Comparison of ENCODE assay signal across 1 cellular context in the genomic region with DNA sequence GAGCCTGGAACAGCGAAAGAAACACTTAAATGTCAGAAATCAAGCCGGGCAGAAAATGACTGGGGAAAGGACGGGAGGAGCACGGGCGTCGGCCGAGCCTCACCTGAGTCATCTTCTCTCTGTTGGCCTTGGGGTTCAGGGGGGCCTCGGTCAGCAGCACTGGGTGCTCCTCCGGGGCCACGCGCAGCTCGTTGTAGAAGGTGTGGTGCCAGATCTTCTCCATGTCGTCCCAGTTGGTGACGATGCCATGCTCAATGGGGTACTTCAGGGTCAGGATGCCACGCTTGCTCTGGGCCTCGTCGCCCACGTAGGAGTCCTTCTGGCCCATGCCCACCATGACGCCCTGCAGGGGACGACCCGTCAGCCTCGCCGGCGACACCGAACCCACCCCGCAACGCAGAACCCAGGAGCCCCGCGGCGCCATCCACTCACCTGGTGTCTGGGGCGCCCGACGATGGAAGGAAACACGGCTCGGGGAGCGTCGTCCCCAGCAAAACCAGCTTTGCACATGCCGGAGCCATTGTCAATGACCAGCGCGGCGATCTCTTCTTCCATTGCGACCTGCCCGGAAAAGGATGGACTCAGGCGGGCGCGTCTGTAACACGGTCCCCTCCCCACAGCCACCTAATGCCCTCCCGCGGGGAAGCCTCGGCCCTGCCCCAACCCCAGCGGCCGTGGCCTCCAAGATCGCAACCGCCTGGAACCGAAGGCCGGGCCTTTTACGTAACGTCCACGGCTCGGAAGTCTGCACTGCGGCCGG.
TF ChIP-seq lines count a peak whose summit lies in the region.

No MANE protein-coding gene starts in this region.

TF ChIP-seq in K562, 482 proteins besides CTCF, POLR2A, EP300 and RAD21 (continued from another document and continues in another):
- TF ChIP-seq, protein P1, sequence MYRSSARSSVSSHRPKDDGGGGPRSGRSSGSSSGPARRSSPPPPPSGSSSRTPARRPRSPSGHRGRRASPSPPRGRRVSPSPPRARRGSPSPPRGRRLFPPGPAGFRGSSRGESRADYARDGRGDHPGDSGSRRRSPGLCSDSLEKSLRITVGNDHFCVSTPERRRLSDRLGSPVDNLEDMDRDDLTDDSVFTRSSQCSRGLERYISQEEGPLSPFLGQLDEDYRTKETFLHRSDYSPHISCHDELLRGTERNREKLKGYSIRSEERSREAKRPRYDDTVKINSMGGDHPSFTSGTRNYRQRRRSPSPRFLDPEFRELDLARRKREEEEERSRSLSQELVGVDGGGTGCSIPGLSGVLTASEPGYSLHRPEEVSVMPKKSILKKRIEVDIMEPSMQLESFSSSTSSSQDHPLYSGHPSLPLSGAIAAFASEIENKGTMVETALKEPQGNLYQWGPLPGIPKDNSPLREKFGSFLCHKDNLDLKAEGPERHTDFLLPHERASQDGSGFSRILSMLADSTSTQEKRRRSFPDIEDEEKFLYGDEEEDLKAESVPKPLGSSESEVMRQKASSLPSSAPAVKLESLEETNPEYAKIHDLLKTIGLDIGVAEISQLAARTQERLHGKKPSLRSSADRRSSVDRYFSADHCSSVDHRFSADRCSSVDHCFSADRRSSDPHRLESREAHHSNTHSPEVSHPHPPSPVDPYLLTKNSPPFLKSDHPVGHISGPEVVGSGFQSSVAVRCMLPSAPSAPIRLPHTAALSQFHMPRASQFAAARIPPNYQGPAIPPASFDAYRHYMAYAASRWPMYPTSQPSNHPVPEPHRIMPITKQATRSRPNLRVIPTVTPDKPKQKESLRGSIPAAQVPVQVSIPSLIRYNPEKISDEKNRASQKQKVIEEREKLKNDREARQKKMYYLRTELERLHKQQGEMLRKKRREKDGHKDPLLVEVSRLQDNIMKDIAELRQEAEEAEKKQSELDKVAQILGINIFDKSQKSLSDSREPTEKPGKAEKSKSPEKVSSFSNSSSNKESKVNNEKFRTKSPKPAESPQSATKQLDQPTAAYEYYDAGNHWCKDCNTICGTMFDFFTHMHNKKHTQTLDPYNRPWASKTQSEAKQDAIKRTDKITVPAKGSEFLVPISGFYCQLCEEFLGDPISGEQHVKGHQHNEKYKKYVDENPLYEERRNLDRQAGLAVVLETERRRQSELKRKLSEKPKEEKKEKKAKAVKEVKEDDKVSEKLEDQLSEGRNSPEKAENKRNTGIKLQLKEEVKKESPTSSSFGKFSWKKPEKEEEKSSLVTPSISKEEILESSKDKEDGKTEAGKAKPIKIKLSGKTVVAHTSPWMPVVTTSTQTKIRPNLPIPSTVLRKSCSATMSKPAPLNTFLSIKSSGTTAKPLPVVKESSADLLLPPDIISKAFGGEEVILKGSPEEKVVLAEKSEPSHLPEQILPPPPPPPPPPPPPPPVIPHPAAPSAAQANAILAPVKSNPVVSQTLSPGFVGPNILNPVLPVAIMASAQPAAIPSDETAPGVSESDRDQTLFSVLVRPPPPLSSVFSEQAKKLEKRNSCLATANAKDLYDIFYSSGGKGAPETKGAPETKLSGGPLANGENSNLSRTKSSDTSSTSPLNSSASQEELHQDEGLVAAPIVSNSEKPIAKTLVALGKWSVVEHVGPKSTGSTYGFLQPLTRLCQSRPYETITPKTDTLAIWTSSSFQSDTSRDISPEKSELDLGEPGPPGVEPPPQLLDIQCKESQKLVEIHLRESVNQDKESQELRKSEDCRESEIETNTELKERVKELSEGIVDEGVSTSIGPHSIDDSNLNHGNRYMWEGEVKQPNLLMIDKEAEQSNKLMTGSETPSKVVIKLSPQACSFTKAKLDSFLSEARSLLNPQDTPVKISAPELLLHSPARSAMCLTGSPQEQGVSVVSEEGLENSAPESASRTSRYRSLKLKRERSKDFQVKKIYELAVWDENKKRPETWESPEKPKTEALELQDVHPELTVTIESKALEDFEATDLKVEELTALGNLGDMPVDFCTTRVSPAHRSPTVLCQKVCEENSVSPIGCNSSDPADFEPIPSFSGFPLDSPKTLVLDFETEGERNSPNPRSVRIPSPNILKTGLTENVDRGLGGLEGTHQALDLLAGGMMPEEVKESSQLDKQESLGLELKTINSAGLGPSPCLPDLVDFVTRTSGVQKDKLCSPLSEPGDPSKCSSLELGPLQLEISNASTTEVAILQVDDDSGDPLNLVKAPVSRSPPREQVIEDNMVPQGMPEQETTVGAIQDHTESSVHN (IDR thresholded peaks at IDR 0.05; ENCODE audit: borderline replicate concordance in 1 of 2, low read depth in 1 of 2): no peak
- no peak for TF ChIP-seq FOXA1 (IDR thresholded peaks at IDR 0.05; ENCODE audit: borderline replicate concordance)
- TF ChIP-seq, protein P2, sequence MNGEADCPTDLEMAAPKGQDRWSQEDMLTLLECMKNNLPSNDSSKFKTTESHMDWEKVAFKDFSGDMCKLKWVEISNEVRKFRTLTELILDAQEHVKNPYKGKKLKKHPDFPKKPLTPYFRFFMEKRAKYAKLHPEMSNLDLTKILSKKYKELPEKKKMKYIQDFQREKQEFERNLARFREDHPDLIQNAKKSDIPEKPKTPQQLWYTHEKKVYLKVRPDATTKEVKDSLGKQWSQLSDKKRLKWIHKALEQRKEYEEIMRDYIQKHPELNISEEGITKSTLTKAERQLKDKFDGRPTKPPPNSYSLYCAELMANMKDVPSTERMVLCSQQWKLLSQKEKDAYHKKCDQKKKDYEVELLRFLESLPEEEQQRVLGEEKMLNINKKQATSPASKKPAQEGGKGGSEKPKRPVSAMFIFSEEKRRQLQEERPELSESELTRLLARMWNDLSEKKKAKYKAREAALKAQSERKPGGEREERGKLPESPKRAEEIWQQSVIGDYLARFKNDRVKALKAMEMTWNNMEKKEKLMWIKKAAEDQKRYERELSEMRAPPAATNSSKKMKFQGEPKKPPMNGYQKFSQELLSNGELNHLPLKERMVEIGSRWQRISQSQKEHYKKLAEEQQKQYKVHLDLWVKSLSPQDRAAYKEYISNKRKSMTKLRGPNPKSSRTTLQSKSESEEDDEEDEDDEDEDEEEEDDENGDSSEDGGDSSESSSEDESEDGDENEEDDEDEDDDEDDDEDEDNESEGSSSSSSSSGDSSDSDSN (IDR thresholded peaks at IDR 0.05; ENCODE audit: borderline replicate concordance in 1 of 2, low read depth in 2 of 2, low read length in 2 of 2): no peak
- TF ChIP-seq NFIX (CRISPR knock-in tag; IDR thresholded peaks at IDR 0.05; ENCODE audit: low read depth): no peak
- TF ChIP-seq ATF7 (IDR thresholded peaks at IDR 0.05): no peak
- TF ChIP-seq STAG1 (CRISPR knock-in tag; IDR thresholded peaks at IDR 0.05; ENCODE audit: borderline replicate concordance): 0 out of 2 replicates have a peak, but pooled peaks have one; percentile 6
- peak; percentile 88 for TF ChIP-seq LCOR (CRISPR knock-in tag; IDR thresholded peaks at IDR 0.05)
- no peak for TF ChIP-seq ZNF551 (CRISPR knock-in tag; IDR thresholded peaks at IDR 0.05)
- peak; percentile 11 for TF ChIP-seq FUS (optimal IDR thresholded peaks at IDR 0.05; ENCODE audit: low read depth, low read length)
- no peak for TF ChIP-seq MEF2D (tag; conservative IDR thresholded peaks at IDR 0.05; ENCODE audit: low read depth)
- no peak for TF ChIP-seq PHF20 (IDR thresholded peaks at IDR 0.05; ENCODE audit: partially characterized antibody)
- no peak for TF ChIP-seq SIX5 (IDR thresholded peaks at IDR 0.05; ENCODE audit: borderline replicate concordance in 1 of 2, insufficient read depth in 1 of 2, low read depth in 1 of 2, low read length in 2 of 2)
- TF ChIP-seq RUNX1 (IDR thresholded peaks at IDR 0.05; ENCODE audit: low read depth): no peak
- no peak for TF ChIP-seq NR3C1 (CRISPR knock-in tag; IDR thresholded peaks at IDR 0.05)
- no peak for TF ChIP-seq TAF1 (IDR thresholded peaks at IDR 0.05; ENCODE audit: control insufficient read depth, extremely low read depth, insufficient read depth, low read length, severe bottlenecking)
- TF ChIP-seq PTRF (tag; IDR thresholded peaks at IDR 0.05): no peak
- TF ChIP-seq ZNF121 (CRISPR knock-in tag; conservative IDR thresholded peaks at IDR 0.05): no peak
- peak in 1 of 2 experiments; percentile 29; a peak in 1 of 4 replicates for TF ChIP-seq TBL1XR1 (IDR thresholded peaks at IDR 0.05; ENCODE audit: low read length in 2 of 2)
- no peak for TF ChIP-seq EWSR1 (IDR thresholded peaks at IDR 0.05; ENCODE audit: borderline replicate concordance, low read depth, partially characterized antibody)
- no peak for TF ChIP-seq IRF2 (CRISPR knock-in tag; IDR thresholded peaks at IDR 0.05)
- TF ChIP-seq ZNF41 (CRISPR knock-in tag; conservative IDR thresholded peaks at IDR 0.05): 0 out of 2 replicates have a peak, but pooled peaks have one; percentile 22
- TF ChIP-seq RCOR1 (IDR thresholded peaks at IDR 0.05; ENCODE audit: borderline replicate concordance in 1 of 2, low read depth in 2 of 2, low read length in 2 of 2): no peak
- no peak for TF ChIP-seq ATF6 (CRISPR knock-in tag; IDR thresholded peaks at IDR 0.05)
- TF ChIP-seq ASH1L (IDR thresholded peaks at IDR 0.05; ENCODE audit: borderline replicate concordance, low read depth, partially characterized antibody): no peak
- TF ChIP-seq, protein P3, sequence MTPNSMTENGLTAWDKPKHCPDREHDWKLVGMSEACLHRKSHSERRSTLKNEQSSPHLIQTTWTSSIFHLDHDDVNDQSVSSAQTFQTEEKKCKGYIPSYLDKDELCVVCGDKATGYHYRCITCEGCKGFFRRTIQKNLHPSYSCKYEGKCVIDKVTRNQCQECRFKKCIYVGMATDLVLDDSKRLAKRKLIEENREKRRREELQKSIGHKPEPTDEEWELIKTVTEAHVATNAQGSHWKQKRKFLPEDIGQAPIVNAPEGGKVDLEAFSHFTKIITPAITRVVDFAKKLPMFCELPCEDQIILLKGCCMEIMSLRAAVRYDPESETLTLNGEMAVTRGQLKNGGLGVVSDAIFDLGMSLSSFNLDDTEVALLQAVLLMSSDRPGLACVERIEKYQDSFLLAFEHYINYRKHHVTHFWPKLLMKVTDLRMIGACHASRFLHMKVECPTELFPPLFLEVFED (CRISPR knock-in tag; conservative IDR thresholded peaks at IDR 0.05): peak; percentile 91
- TF ChIP-seq SMARCB1 (IDR thresholded peaks at IDR 0.05; ENCODE audit: insufficient read length, low read depth): no peak
- no peak for TF ChIP-seq FOS (IDR thresholded peaks at IDR 0.05; ENCODE audit: extremely low read depth, insufficient read length)
- TF ChIP-seq, protein P4, sequence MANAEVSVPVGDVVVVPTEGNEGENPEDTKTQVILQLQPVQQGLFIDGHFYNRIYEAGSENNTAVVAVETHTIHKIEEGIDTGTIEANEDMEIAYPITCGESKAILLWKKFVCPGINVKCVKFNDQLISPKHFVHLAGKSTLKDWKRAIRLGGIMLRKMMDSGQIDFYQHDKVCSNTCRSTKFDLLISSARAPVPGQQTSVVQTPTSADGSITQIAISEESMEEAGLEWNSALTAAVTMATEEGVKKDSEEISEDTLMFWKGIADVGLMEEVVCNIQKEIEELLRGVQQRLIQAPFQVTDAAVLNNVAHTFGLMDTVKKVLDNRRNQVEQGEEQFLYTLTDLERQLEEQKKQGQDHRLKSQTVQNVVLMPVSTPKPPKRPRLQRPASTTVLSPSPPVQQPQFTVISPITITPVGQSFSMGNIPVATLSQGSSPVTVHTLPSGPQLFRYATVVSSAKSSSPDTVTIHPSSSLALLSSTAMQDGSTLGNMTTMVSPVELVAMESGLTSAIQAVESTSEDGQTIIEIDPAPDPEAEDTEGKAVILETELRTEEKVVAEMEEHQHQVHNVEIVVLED (CRISPR knock-in tag; IDR thresholded peaks at IDR 0.05): no peak
- TF ChIP-seq HDAC8 (tag; IDR thresholded peaks at IDR 0.05): no peak
- no peak for TF ChIP-seq NELFE (IDR thresholded peaks at IDR 0.05; ENCODE audit: insufficient read depth, insufficient read length)
- no peak for TF ChIP-seq ILK (tag; IDR thresholded peaks at IDR 0.05; ENCODE audit: borderline replicate concordance, low read depth)
- TF ChIP-seq KHSRP (IDR thresholded peaks at IDR 0.05): no peak
- peak; percentile 11 to 61; a peak in 1 of 4 replicates for TF ChIP-seq SIN3A (IDR thresholded peaks at IDR 0.05; ENCODE audit: borderline replicate concordance in 2 of 2, control insufficient read depth in 1 of 2, low read depth in 2 of 2, low read length in 2 of 2)
- TF ChIP-seq SRF (CRISPR knock-in tag; IDR thresholded peaks at IDR 0.05): no peak; a peak in 1 of 4 replicates
- TF ChIP-seq ZFP36 (IDR thresholded peaks at IDR 0.05; ENCODE audit: low read depth, low read length, partially characterized antibody): no peak
- TF ChIP-seq TEAD4 (IDR thresholded peaks at IDR 0.05; ENCODE audit: low read length): no peak
- TF ChIP-seq TEAD4 (CRISPR knock-in tag; IDR thresholded peaks at IDR 0.05; ENCODE audit: borderline replicate concordance): no peak
- peak; percentile 40 to 57; a peak in 2 of 4 replicates for TF ChIP-seq MAZ (CRISPR knock-in tag; conservative IDR thresholded peaks at IDR 0.05 in 1 of 2, IDR thresholded peaks at IDR 0.05 in 1 of 2)
- TF ChIP-seq ZNF224 (CRISPR knock-in tag; IDR thresholded peaks at IDR 0.05): no peak
- no peak; the same call in 1 of the 2 replicates for TF ChIP-seq CXXC5 (CRISPR knock-in tag; IDR thresholded peaks at IDR 0.05)
- TF ChIP-seq, protein P5, sequence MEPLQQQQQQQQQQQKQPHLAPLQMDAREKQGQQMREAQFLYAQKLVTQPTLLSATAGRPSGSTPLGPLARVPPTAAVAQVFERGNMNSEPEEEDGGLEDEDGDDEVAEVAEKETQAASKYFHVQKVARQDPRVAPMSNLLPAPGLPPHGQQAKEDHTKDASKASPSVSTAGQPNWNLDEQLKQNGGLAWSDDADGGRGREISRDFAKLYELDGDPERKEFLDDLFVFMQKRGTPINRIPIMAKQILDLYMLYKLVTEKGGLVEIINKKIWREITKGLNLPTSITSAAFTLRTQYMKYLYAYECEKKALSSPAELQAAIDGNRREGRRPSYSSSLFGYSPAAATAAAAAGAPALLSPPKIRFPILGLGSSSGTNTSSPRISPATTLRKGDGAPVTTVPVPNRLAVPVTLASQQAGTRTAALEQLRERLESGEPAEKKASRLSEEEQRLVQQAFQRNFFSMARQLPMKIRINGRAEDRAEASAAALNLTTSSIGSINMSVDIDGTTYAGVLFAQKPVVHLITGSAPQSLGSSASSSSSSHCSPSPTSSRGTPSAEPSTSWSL (CRISPR knock-in tag; IDR thresholded peaks at IDR 0.05; ENCODE audit: borderline replicate concordance): no peak
